In genomic region chr9:124940894-124941688, GRCh38 we compare ENCODE assay signal across 8 cellular contexts. TPM values are rescaled to one million over a fixed set of nuclear protein-coding genes. Genes with fewer than 3 reads are reported as not detected.
A peak's percentile ranks its signal among the peaks of the same experiment; 100 is the strongest.
DNase-seq lines count a peak whose midpoint lies in the region; TF ChIP-seq lines count a peak whose summit lies in the region.

GOLGA1 (minus strand) TSS chr9:124941083; CDS start chr9:124938711, 2,372 bp downstream.

- H3K27ac Mint-ChIP-seq in H9 (peak within 1 kb of the TSS; percentile 86 to 99 (median 95)), nephron progenitor cell (peak within 1 kb of the TSS; percentile 99)
- H3K27ac Mint-ChIP-seq in stimulated activated naive CD8-positive, alpha-beta T cell treated with anti-CD3 and anti-CD28 coated beads, Interleukin-15, Interleukin-2, amounts not matched to agents 100 ng/mL and 50 ng/mL, for 24 hours, result peak within 1 kb of the TSS; percentile 91

- H4K91ac ChIP-seq in H9 (ENCODE audit: insufficient read length, low read depth, low read length), result no peak within 1 kb of the TSS

- no peak within 1 kb of the TSS for H3K4ac ChIP-seq in H9 (ENCODE audit: low read depth, low read length)

- H3K9ac ChIP-seq in ES-I3 (ENCODE audit: low read depth, low read length) (peak within 1 kb of the TSS; percentile 82), H9 (ENCODE audit: extremely low read depth, insufficient read length, low read length) (peak within 1 kb of the TSS; percentile 79)

- no peak within 1 kb of the TSS for H3K56ac ChIP-seq in H9 (ENCODE audit: insufficient read length, low read depth, low read length)

- H3K4me3 Mint-ChIP-seq in H9, result peak within 1 kb of the TSS; percentile 91 to 94
- peak within 1 kb of the TSS; percentile 87 for H3K4me3 Mint-ChIP-seq in nephron progenitor cell
- H3K4me3 Mint-ChIP-seq in stimulated activated naive CD8-positive, alpha-beta T cell treated with anti-CD3 and anti-CD28 coated beads, Interleukin-15, Interleukin-2, amounts not matched to agents 100 ng/mL and 50 ng/mL, for 24 hours, result peak within 1 kb of the TSS; percentile 88

- no peak within 1 kb of the TSS for H2BK20ac ChIP-seq in H9 (ENCODE audit: low read depth, low read length, poor library complexity, severe bottlenecking)

- H2AFZ ChIP-seq in H9 (ENCODE audit: low read length), result peak within 1 kb of the TSS; percentile 63

- no peaks in the 10 kb centered on the region for H4K20me1 ChIP-seq in H9 (ENCODE audit: control insufficient read depth, insufficient read depth, insufficient read length)

- H3K27ac ChIP-seq in H9 (ENCODE audit: insufficient read length, low read depth, low read length), result no peak within 1 kb of the TSS

- no peaks in the 10 kb centered on the region for H3K36me3 ChIP-seq in ES-I3 (ENCODE audit: insufficient read depth, low read length)
- H3K36me3 ChIP-seq in MG63, result peaks cover 13% of the 10 kb centered on the region

- peak within 1 kb of the TSS; percentile 94 for H3K4me3 ChIP-seq in MG63

- H2BK12ac ChIP-seq in H9 (ENCODE audit: insufficient read length, low read depth, low read length), result no peak within 1 kb of the TSS

- H3K27me3 ChIP-seq in H9 (ENCODE audit: insufficient read depth, low read length) (no peaks in the 10 kb centered on the region), MG63 (no peaks in the 10 kb centered on the region)

- H3K9me3 ChIP-seq in ES-I3 (ENCODE audit: control insufficient read depth, insufficient read depth, low read length) (no peaks in the 10 kb centered on the region), H9 (ENCODE audit: control insufficient read depth, low read depth, low read length) (no peaks in the 10 kb centered on the region), MG63 (no peaks in the 10 kb centered on the region)

- no peak for TF ChIP-seq CTCF in H9 (conservative IDR thresholded peaks at IDR 0.05)
- TF ChIP-seq CTCF in nephron progenitor cell (IDR thresholded peaks at IDR 0.05), result no peak

- no peak within 1 kb of the TSS for H2BK120ac ChIP-seq in H9 (ENCODE audit: low read depth, low read length, poor library complexity, severe bottlenecking)

- H3K27me3 Mint-ChIP-seq in H9 (ENCODE audit: low read depth) (no peaks in the 10 kb centered on the region; the same call in 1 of the 2 replicates), nephron progenitor cell (ENCODE audit: low read depth, poor library complexity) (no peaks in the 10 kb centered on the region)
- no peaks in the 10 kb centered on the region for H3K27me3 Mint-ChIP-seq in stimulated activated naive CD8-positive, alpha-beta T cell treated with anti-CD3 and anti-CD28 coated beads, Interleukin-15, Interleukin-2, amounts not matched to agents 100 ng/mL and 50 ng/mL, for 24 hours

- no peak within 1 kb of the TSS for H2AK5ac ChIP-seq in H9 (ENCODE audit: insufficient read length, low read length)

- no CpG with 5 or more reads among the region's 71 CpGs for WGBS in H9 (ENCODE audit: extremely low coverage, insufficient read length, low lambda C conversion rate)

- no peak within 1 kb of the TSS for H3T11ph ChIP-seq in H9 (ENCODE audit: low read length)

- H4K5ac ChIP-seq in H9 (ENCODE audit: insufficient read length, low read depth, low read length), result no peak within 1 kb of the TSS

- no peak within 1 kb of the TSS for H3K14ac ChIP-seq in H9 (ENCODE audit: insufficient read depth, low read length)

- H3K4me1 Mint-ChIP-seq in H9, result peaks cover 11 to 13% of the 10 kb centered on the region in 2 experiments
- peaks cover 23% of the 10 kb centered on the region for H3K4me1 Mint-ChIP-seq in nephron progenitor cell
- peaks cover 30% of the 10 kb centered on the region for H3K4me1 Mint-ChIP-seq in stimulated activated naive CD8-positive, alpha-beta T cell treated with anti-CD3 and anti-CD28 coated beads, Interleukin-15, Interleukin-2, amounts not matched to agents 100 ng/mL and 50 ng/mL, for 24 hours (ENCODE audit: low read depth)

- H3K36me3 Mint-ChIP-seq in H9 (ENCODE audit: insufficient read depth in 1 of 3, low read depth in 3 of 3) (no peaks in the 10 kb centered on the region), nephron progenitor cell (ENCODE audit: low read depth) (peaks cover 12% of the 10 kb centered on the region)
- peaks cover 23% of the 10 kb centered on the region for H3K36me3 Mint-ChIP-seq in stimulated activated naive CD8-positive, alpha-beta T cell treated with anti-CD3 and anti-CD28 coated beads, Interleukin-15, Interleukin-2, amounts not matched to agents 100 ng/mL and 50 ng/mL, for 24 hours (ENCODE audit: low read depth)

- H2BK5ac ChIP-seq in H9 (ENCODE audit: insufficient read length, low read length), result no peak within 1 kb of the TSS

- H3K4me2 ChIP-seq in H9 (ENCODE audit: insufficient read depth, insufficient read length, low read length), result peak within 1 kb of the TSS; percentile 91

- H3K9me3 Mint-ChIP-seq in H9 (no peaks in the 10 kb centered on the region; a peak in 1 of 5 replicates), nephron progenitor cell (no peaks in the 10 kb centered on the region)
- no peaks in the 10 kb centered on the region for H3K9me3 Mint-ChIP-seq in stimulated activated naive CD8-positive, alpha-beta T cell treated with anti-CD3 and anti-CD28 coated beads, Interleukin-15, Interleukin-2, amounts not matched to agents 100 ng/mL and 50 ng/mL, for 24 hours

- H3K23ac ChIP-seq in H9 (ENCODE audit: insufficient read length, low read depth, low read length), result no peak within 1 kb of the TSS

- H2BK15ac ChIP-seq in H9 (ENCODE audit: low read depth, low read length), result no peak within 1 kb of the TSS

- H4K8ac ChIP-seq in H9 (replicated peaks; ENCODE audit: insufficient read length, low read depth, low read length), result no peak within 1 kb of the TSS

- H3K79me1 ChIP-seq in H9 (ENCODE audit: insufficient read depth, low read depth, low read length, poor library complexity, severe bottlenecking), result no peaks in the 10 kb centered on the region

- H3K4me1 ChIP-seq in ES-I3 (ENCODE audit: insufficient read depth, low read length) (0 out of 2 replicates have a peak, but pooled peaks cover 5% of the 10 kb centered on the region), H9 (ENCODE audit: insufficient read depth, low read length) (no peaks in the 10 kb centered on the region)

- peak; percentile 98 for DNase-seq in H9
- DNase-seq in MG63, result peak; percentile 95
- DNase-seq in SHP77 (lab: John Stamatoyannopoulos, UW), result peak; percentile 94 to 96
- peak; percentile 92 for DNase-seq in activated gamma-delta T cell (lab: John Stamatoyannopoulos, UW)
- DNase-seq in fibroblast of the conjunctiva (ENCODE audit: low read depth), result peak; percentile 91
- peak; percentile 98 for DNase-seq in nephron progenitor cell

- peaks cover 8% of the 10 kb centered on the region for H3K23me2 ChIP-seq in H9 (ENCODE audit: insufficient read length, low read depth, low read length, poor library complexity, severe bottlenecking)

- no peaks in the 10 kb centered on the region for H3K79me2 ChIP-seq in H9 (ENCODE audit: insufficient read depth, low read length)

- no peak within 1 kb of the TSS for H3K18ac ChIP-seq in H9 (ENCODE audit: insufficient read length, low read depth, low read length)

RNA-seq across cellular contexts. Expression of gene GOLGA1, which starts in this region (rescaled TPM):
- 7.6 TPM in 2 replicates for total RNA-seq in H9 (2021)
- 13.3 and 14.6 TPM in 2 replicates for total RNA-seq in MG63 (2014; rRNA removed; shearing (Covaris generic); ENCODE audit: low replicate concordance)
